15 cellular contexts compared by ENCODE assay signal in genomic region chr2:231348703-231349373, GRCh38. TPM values are rescaled to one million over a fixed set of nuclear protein-coding genes. Genes with fewer than 3 reads are reported as not detected.
DNase-seq lines count a peak whose midpoint lies in the region; TF ChIP-seq lines count a peak whose summit lies in the region.
"Had no signal": no experiment of that assay in that cellular context is flagged by ENCODE, and none has a peak within 500 bp of the region (broad histone marks: within the 10 kb centered on the region; RNA-seq: fewer than 3 reads in every experiment).

No MANE protein-coding gene starts in this region.

- H3K9me3 Mint-ChIP-seq in neural crest cell (no peaks in the 10 kb centered on the region), glutamatergic neuron (ENCODE audit: unreplicated experiment) (peaks cover 2% of the 10 kb centered on the region)
- H3K9me3 Mint-ChIP-seq: activated CD4-positive, alpha-beta memory T cell treated with anti-CD3 and anti-CD28 coated beads, Interleukin-2, amount 10 ng/mL, durations not matched to agents 7 days and 5 days; activated T-helper 1 cell treated with anti-CD3 and anti-CD28 coated beads, Interleukin-12 subunit alpha, Interleukin-12 subunit beta, Interleukin-2, Interleukin-4 antibody, amounts not matched to agents 30 ng/mL and 10 ng/mL and 1 ng/mL, durations not matched to agents 14 hours and 24 hours and 36 hours; nephron had no signal

- no peaks in the 10 kb centered on the region for H3K36me3 ChIP-seq in Peyer's patch
- no peaks in the 10 kb centered on the region for H3K36me3 ChIP-seq in mammary epithelial cell (ENCODE audit: insufficient read depth, low read length)

- no peaks in the 10 kb centered on the region for H4K20me1 ChIP-seq in mammary epithelial cell (ENCODE audit: insufficient read depth, low read length)

- no peaks in the 10 kb centered on the region for H3K79me2 ChIP-seq in mammary epithelial cell (ENCODE audit: insufficient read depth, low read length)

- peak overlapping the region; percentile 90 for H3K27ac Mint-ChIP-seq in neural crest cell (ENCODE audit: unreplicated experiment)
- H3K27ac Mint-ChIP-seq in glutamatergic neuron (ENCODE audit: unreplicated experiment), result no peak overlapping the region
- H3K27ac Mint-ChIP-seq: activated CD4-positive, alpha-beta memory T cell treated with anti-CD3 and anti-CD28 coated beads, Interleukin-2, amount 10 ng/mL, durations not matched to agents 7 days and 5 days; activated T-helper 1 cell treated with anti-CD3 and anti-CD28 coated beads, Interleukin-12 subunit alpha, Interleukin-12 subunit beta, Interleukin-2, Interleukin-4 antibody, amounts not matched to agents 30 ng/mL and 10 ng/mL and 1 ng/mL, durations not matched to agents 14 hours and 24 hours and 36 hours; nephron had no signal

- H3K27me3 ChIP-seq in Peyer's patch, result no peaks in the 10 kb centered on the region
- no peaks in the 10 kb centered on the region for H3K27me3 ChIP-seq in mammary epithelial cell (ENCODE audit: insufficient read depth, low read length)
- H3K27me3 ChIP-seq: adrenal gland, esophagus muscularis mucosa had no signal

- dilution Hi-C loops in mammary epithelial cell (cut with HindIII; ENCODE audit: low sequenced_read_pairs), result no loop called here

- no peak overlapping the region for H3K4me2 ChIP-seq in mammary epithelial cell (ENCODE audit: insufficient read depth, low read depth, low read length)

- H3K27ac ChIP-seq in Peyer's patch (no peak overlapping the region), mammary epithelial cell (ENCODE audit: insufficient read depth, low read depth, low read length) (no peak overlapping the region)
- H3K27ac ChIP-seq: adrenal gland, esophagus muscularis mucosa had no signal

- H3K27me3 Mint-ChIP-seq in neural crest cell (ENCODE audit: low read depth) (no peaks in the 10 kb centered on the region), glutamatergic neuron (ENCODE audit: unreplicated experiment) (peaks cover 2% of the 10 kb centered on the region)

- in situ Hi-C loops in mammary epithelial cell (cut with MboI; ENCODE audit: low sequenced_read_pairs in 2 of 2), result no loop called here

- no peak overlapping the region for H3K9ac ChIP-seq in mammary epithelial cell (ENCODE audit: insufficient read depth, low read length)

- no peak for TF ChIP-seq POLR2A in Peyer's patch (IDR thresholded peaks at IDR 0.05)

- no peaks in the 10 kb centered on the region for H3K9me3 ChIP-seq in Peyer's patch
- H3K9me3 ChIP-seq in mammary epithelial cell (replicated peaks; ENCODE audit: insufficient read depth, low read length), result no peaks in the 10 kb centered on the region
- H3K9me3 ChIP-seq: adrenal gland, esophagus muscularis mucosa had no signal

- H3K4me3 ChIP-seq in Peyer's patch (no peak overlapping the region), fibroblast of villous mesenchyme (ENCODE audit: low read depth, low read length) (no peak overlapping the region), mammary epithelial cell (replicated peaks in 1 of 3; ENCODE audit: insufficient read depth in 1 of 3, low read depth in 2 of 3, low read length in 3 of 3) (no peak overlapping the region)
- H3K4me3 ChIP-seq: adrenal gland, esophagus muscularis mucosa had no signal

- CTCF ChIA-PET in mammary epithelial cell (lab: Charles Lee; ENCODE audit: low non-redundant PET), result no interaction called here

- DNase-seq in CMK (ENCODE audit: low read depth) (peak; percentile 51), Peyer's patch (peak; percentile 4 to 30 (median 5)), fibroblast of villous mesenchyme (ENCODE audit: low read depth) (peak; percentile 50), neural crest cell (ENCODE audit: low read depth, low spot score) (no peak), AG20443 (ENCODE audit: low spot score) (no peak), mammary epithelial cell (no peak), glutamatergic neuron (no peak)
- DNase-seq in activated CD4-positive, alpha-beta T cell treated with anti-CD3 and anti-CD28 coated beads, Interleukin-2, amount 50 U/mL, for 4 hours, result no peak
- DNase-seq: activated CD4-positive, alpha-beta memory T cell treated with anti-CD3 and anti-CD28 coated beads, Interleukin-2, amount 10 ng/mL, durations not matched to agents 7 days and 5 days; SHP77 treated with DMSO at 0.1 percent for 48 hours; stimulated activated CD4-positive, alpha-beta T cell treated with anti-CD3 and anti-CD28 coated beads, Interleukin-4, amount 100 ng/mL, for 1 hour had no signal

- no TSS peak for BruUV-seq in mammary epithelial cell (replicated peaks; lab: Mats Ljungman, UMichigan)

- no peak overlapping the region for H2AFZ ChIP-seq in mammary epithelial cell (ENCODE audit: low read depth, low read length)

- H3K36me3 Mint-ChIP-seq in neural crest cell (ENCODE audit: low read depth) (peaks cover 14% of the 10 kb centered on the region), glutamatergic neuron (ENCODE audit: unreplicated experiment) (no peaks in the 10 kb centered on the region)

- intact Hi-C loops in mammary epithelial cell (cut with micrococcal nuclease), result no loop called here

- TF ChIP-seq CTCF in Peyer's patch (IDR thresholded peaks at IDR 0.05) (no peak), fibroblast of villous mesenchyme (IDR thresholded peaks at IDR 0.05; ENCODE audit: insufficient read depth, low read depth, low read length) (no peak), neural crest cell (conservative IDR thresholded peaks at IDR 0.05) (no peak), mammary epithelial cell (conservative IDR thresholded peaks at IDR 0.05 in 1 of 2, IDR thresholded peaks at IDR 0.05 in 1 of 2; ENCODE audit: extremely low read depth in 1 of 2, insufficient read depth in 1 of 2, low read depth in 1 of 2, low read length in 2 of 2) (no peak), glutamatergic neuron (IDR thresholded peaks at IDR 0.05; ENCODE audit: partially characterized antibody, unreplicated experiment) (no peak)

- WGBS in mammary epithelial cell (ENCODE audit: low coverage, missing lambda C conversion rate), result 98% methylated on average over 5 of the region's 5 CpGs

- peaks cover 21% of the 10 kb centered on the region for H3K4me1 Mint-ChIP-seq in neural crest cell
- H3K4me1 Mint-ChIP-seq in glutamatergic neuron (ENCODE audit: low read depth, unreplicated experiment), result peaks cover 14% of the 10 kb centered on the region
- H3K4me1 Mint-ChIP-seq: activated CD4-positive, alpha-beta memory T cell treated with anti-CD3 and anti-CD28 coated beads, Interleukin-2, amount 10 ng/mL, durations not matched to agents 7 days and 5 days had no signal

- H3K4me3 Mint-ChIP-seq in neural crest cell (no peak overlapping the region), glutamatergic neuron (ENCODE audit: unreplicated experiment) (no peak overlapping the region)
- H3K4me3 Mint-ChIP-seq: activated CD4-positive, alpha-beta memory T cell treated with anti-CD3 and anti-CD28 coated beads, Interleukin-2, amount 10 ng/mL, durations not matched to agents 7 days and 5 days; activated T-helper 1 cell treated with anti-CD3 and anti-CD28 coated beads, Interleukin-12 subunit alpha, Interleukin-12 subunit beta, Interleukin-2, Interleukin-4 antibody, amounts not matched to agents 30 ng/mL and 10 ng/mL and 1 ng/mL, durations not matched to agents 14 hours and 24 hours and 36 hours; nephron had no signal

- H3K4me1 ChIP-seq in Peyer's patch (no peaks in the 10 kb centered on the region), mammary epithelial cell (ENCODE audit: insufficient read depth, low read length) (peaks cover 14% of the 10 kb centered on the region)

RNA-seq across cellular contexts. Expression of gene B3GNT7, which starts 46.7 kb away (rescaled TPM):
- 100 to 1,000 TPM in 2 of 4 donors, 10 to 100 TPM in 1, 1 to 10 TPM in 1; 9.9 to 154 (median 90.3) TPM for total RNA-seq in Peyer's patch
- 0.43 and 0.64 TPM in 2 replicates for total RNA-seq in fibroblast of villous mesenchyme
- 0.61 and 0.79 TPM in 2 replicates for total RNA-seq in neural crest cell
- 1 to 10 TPM in 1 of 2 donors, under 1 TPM in 1; 0.61 to 7.3 TPM for total RNA-seq in mammary epithelial cell
- polyA plus RNA-seq in mammary epithelial cell, result 0.19 TPM
- polyA minus RNA-seq in mammary epithelial cell, result not detected
- 0.27 TPM for total RNA-seq in glutamatergic neuron (ENCODE audit: unreplicated experiment)
- total RNA-seq: activated T-helper 1 cell treated with anti-CD3 and anti-CD28 coated beads, Interleukin-12 subunit alpha, Interleukin-12 subunit beta, Interleukin-2, Interleukin-4 antibody, amounts not matched to agents 30 ng/mL and 10 ng/mL and 1 ng/mL, durations not matched to agents 14 hours and 24 hours and 36 hours had no signal

Comparison
In these comparisons a context has a peak if more than half of its experiments do, and no peak if none do; other contexts are left out.
1. DNase-seq: peak in CMK (single experiment), Peyer's patch (3 of 3) and fibroblast of villous mesenchyme (single experiment); none in neural crest cell (single experiment), AG20443 (single experiment), mammary epithelial cell (single experiment), glutamatergic neuron (single experiment) and activated CD4-positive, alpha-beta T cell treated with anti-CD3 and anti-CD28 coated beads, Interleukin-2, amount 50 U/mL, for 4 hours (0 of 2).